ENCODE assay signal across 8 cellular contexts in genomic region chr19:46913852-46914430, GRCh38. TPM values are rescaled to one million over a fixed set of nuclear protein-coding genes. Genes with fewer than 3 reads are reported as not detected.
DNase-seq lines count a peak whose midpoint lies in the region; TF ChIP-seq lines count a peak whose summit lies in the region.

No MANE protein-coding gene starts in this region.

- peak; percentile 61 for DNase-seq in KG1 (lab: John Stamatoyannopoulos, UW)
- peak; percentile 26 for DNase-seq in mammary epithelial cell
- DNase-seq in ecto neural progenitor cell (ENCODE audit: low spot score) = no peak
- DNase-seq in NCI-H1092 (lab: John Stamatoyannopoulos, UW) = no peak
- no peak for DNase-seq in NCI-H2171 (lab: John Stamatoyannopoulos, UW)
- no peak for DNase-seq in cerebellar nuclear complex (lab: John Stamatoyannopoulos, UW)

- in situ Hi-C loops in mammary epithelial cell (cut with MboI; ENCODE audit: low sequenced_read_pairs in 2 of 2) = no loop called here

- CTCF ChIA-PET in mammary epithelial cell (lab: Charles Lee; ENCODE audit: low non-redundant PET) = interaction anchor here (0.6 to 0.8 kb wide), 2 partner anchors 27 to 45 kb away, joined by 4 to 6 read pairs; no protein-coding TSS in a partner anchor

- H3K4me1 ChIP-seq in mammary epithelial cell (ENCODE audit: insufficient read depth, low read length) (peaks cover 5% of the 10 kb centered on the region), muscle layer of colon (ENCODE audit: insufficient read depth, low read length) (peaks cover 41% of the 10 kb centered on the region)

- no peaks in the 10 kb centered on the region for H3K27me3 ChIP-seq in mammary epithelial cell (ENCODE audit: insufficient read depth, low read length)
- H3K27me3 ChIP-seq in muscle layer of colon (ENCODE audit: control insufficient read depth in 1 of 2, insufficient read depth in 2 of 2, low read length in 2 of 2) = no peaks in the 10 kb centered on the region

- H3K27ac ChIP-seq in C4-2B (peak overlapping the region; percentile 56), mammary epithelial cell (ENCODE audit: insufficient read depth, low read depth, low read length) (no peak overlapping the region), muscle layer of colon (ENCODE audit: low read depth, low read length) (peak overlapping the region; percentile 58)

- no peaks in the 10 kb centered on the region for H4K20me1 ChIP-seq in mammary epithelial cell (ENCODE audit: insufficient read depth, low read length)

- H3K9me3 ChIP-seq in mammary epithelial cell (replicated peaks; ENCODE audit: insufficient read depth, low read length) = no peaks in the 10 kb centered on the region
- no peaks in the 10 kb centered on the region for H3K9me3 ChIP-seq in muscle layer of colon (ENCODE audit: low read length)

- H3K9ac ChIP-seq in mammary epithelial cell (ENCODE audit: insufficient read depth, low read length) (no peak overlapping the region), muscle layer of colon (ENCODE audit: low read length) (no peak overlapping the region)

- dilution Hi-C loops in mammary epithelial cell (cut with HindIII; ENCODE audit: low sequenced_read_pairs) = no loop called here

- intact Hi-C loops in mammary epithelial cell (cut with micrococcal nuclease) = loop anchor here (2.0 kb wide), 1 partner anchor 13 kb away; no protein-coding TSS in a partner anchor

- TF ChIP-seq CTCF in C4-2B (conservative IDR thresholded peaks at IDR 0.05) (no peak), mammary epithelial cell (conservative IDR thresholded peaks at IDR 0.05 in 1 of 2, IDR thresholded peaks at IDR 0.05 in 1 of 2; ENCODE audit: extremely low read depth in 1 of 2, insufficient read depth in 1 of 2, low read depth in 1 of 2, low read length in 2 of 2) (no peak)

- peaks cover 2% of the 10 kb centered on the region for H3K36me3 ChIP-seq in mammary epithelial cell (ENCODE audit: insufficient read depth, low read length)
- peaks cover 6% of the 10 kb centered on the region for H3K36me3 ChIP-seq in muscle layer of colon (ENCODE audit: insufficient read depth, low read length)

- 48% methylated on average over 4 of the region's 4 CpGs for WGBS in mammary epithelial cell (ENCODE audit: low coverage, missing lambda C conversion rate)

- no peak overlapping the region for H2AFZ ChIP-seq in mammary epithelial cell (ENCODE audit: low read depth, low read length)

- H3K4me2 ChIP-seq in mammary epithelial cell (ENCODE audit: insufficient read depth, low read depth, low read length) = peak overlapping the region; percentile 62

- no peak overlapping the region for H3K4me3 ChIP-seq in mammary epithelial cell (replicated peaks in 1 of 3; ENCODE audit: insufficient read depth in 1 of 3, low read depth in 2 of 3, low read length in 3 of 3)
- H3K4me3 ChIP-seq in muscle layer of colon (ENCODE audit: low read depth in 1 of 2, low read length in 2 of 2) = no peak overlapping the region

- peaks cover 86% of the 10 kb centered on the region for H3K79me2 ChIP-seq in mammary epithelial cell (ENCODE audit: insufficient read depth, low read length)

- no TSS peak for BruUV-seq in mammary epithelial cell (replicated peaks; lab: Mats Ljungman, UMichigan)

RNA-seq across cellular contexts. Expression of gene ARHGAP35, which starts 53.1 kb away (rescaled TPM):
- 10 to 100 TPM; 45.7 to 45.8 TPM for total RNA-seq in mammary epithelial cell
- 18.1 TPM for polyA plus RNA-seq in mammary epithelial cell
- polyA minus RNA-seq in mammary epithelial cell = 75.1 TPM

Comparison
In these comparisons a context has a peak if more than half of its experiments do, and no peak if none do; other contexts are left out.
1. DNase-seq: peak in KG1 (single experiment) and mammary epithelial cell (single experiment); none in ecto neural progenitor cell (single experiment), NCI-H1092 (single experiment), NCI-H2171 (single experiment) and cerebellar nuclear complex (0 of 2).